ENCODE assay signal across 9 cellular contexts in genomic region chr1:31633117-31633516, GRCh38. TPM values are rescaled to one million over a fixed set of nuclear protein-coding genes. Genes with fewer than 3 reads are reported as not detected.
DNase-seq lines count a peak whose midpoint lies in the region; TF ChIP-seq lines count a peak whose summit lies in the region.
"Had no signal": no experiment of that assay in that cellular context is flagged by ENCODE, and none has a peak within 500 bp of the region (broad histone marks: within the 10 kb centered on the region; RNA-seq: fewer than 3 reads in every experiment).

No MANE protein-coding gene starts in this region.

- intact Hi-C loops in activated T-helper 2 cell treated with anti-CD3 and anti-CD28 coated beads, Interferon-gamma antibody, Interleukin-2, Interleukin-4, amounts not matched to agents 10 μg/mL and 5 μg/mL and 100 μg/mL, durations not matched to agents 14 hours and 24 hours and 36 hours (cut with micrococcal nuclease): no loop called here

- H3K9me3 ChIP-seq in mucosa of rectum (ENCODE audit: control insufficient read depth in 2 of 2, low read length in 2 of 2): no peaks in the 10 kb centered on the region

- peaks cover 15 to 34% of the 10 kb centered on the region in 2 donors for H3K4me1 ChIP-seq in mucosa of rectum (ENCODE audit: control insufficient read depth in 2 of 2, insufficient read depth in 2 of 2, low read length in 2 of 2)

- no peak overlapping the region for H3K27ac Mint-ChIP-seq in activated T-helper 2 cell treated with anti-CD3 and anti-CD28 coated beads, Interferon-gamma antibody, Interleukin-2, Interleukin-4, amounts not matched to agents 10 μg/mL and 5 μg/mL and 100 μg/mL, durations not matched to agents 14 hours and 24 hours and 36 hours

- DNase-seq in DMS53 (lab: John Stamatoyannopoulos, UW) (peak; percentile 76), HFF-Myc (ENCODE audit: extremely low read depth, low read depth) (no peak), middle frontal gyrus (ENCODE audit: extremely low spot score, low spot score) (no peak), 8988T (no peak), NCI-H226 (no peak)
- DNase-seq in activated T-helper 2 cell treated with anti-CD3 and anti-CD28 coated beads, Interferon-gamma antibody, Interleukin-2, Interleukin-4, amounts not matched to agents 10 μg/mL and 5 μg/mL and 100 μg/mL, durations not matched to agents 14 hours and 24 hours and 36 hours (ENCODE audit: low spot score): peak; percentile 18
- DNase-seq in central memory CD4-positive, alpha-beta T cell: no peak

- H3K4me1 Mint-ChIP-seq in activated T-helper 2 cell treated with anti-CD3 and anti-CD28 coated beads, Interferon-gamma antibody, Interleukin-2, Interleukin-4, amounts not matched to agents 10 μg/mL and 5 μg/mL and 100 μg/mL, durations not matched to agents 14 hours and 24 hours and 36 hours (ENCODE audit: low read depth): peaks cover 2% of the 10 kb centered on the region

- H3K27me3 ChIP-seq in mucosa of rectum (ENCODE audit: control insufficient read depth in 2 of 2, insufficient read depth in 2 of 2, low read length in 2 of 2): no peaks in the 10 kb centered on the region

- H3K36me3 Mint-ChIP-seq in activated T-helper 2 cell treated with anti-CD3 and anti-CD28 coated beads, Interferon-gamma antibody, Interleukin-2, Interleukin-4, amounts not matched to agents 10 μg/mL and 5 μg/mL and 100 μg/mL, durations not matched to agents 14 hours and 24 hours and 36 hours (ENCODE audit: low read depth): peaks cover 31% of the 10 kb centered on the region

- TF ChIP-seq CTCF in HFF-Myc (IDR thresholded peaks at IDR 0.05; ENCODE audit: low read depth, low read length, missing control alignments): peak; percentile 65

- H3K27ac ChIP-seq in mucosa of rectum (ENCODE audit: low read depth in 2 of 2, low read length in 2 of 2): peak overlapping the region; percentile 67 to 76

- no peaks in the 10 kb centered on the region for H3K9me3 Mint-ChIP-seq in activated T-helper 2 cell treated with anti-CD3 and anti-CD28 coated beads, Interferon-gamma antibody, Interleukin-2, Interleukin-4, amounts not matched to agents 10 μg/mL and 5 μg/mL and 100 μg/mL, durations not matched to agents 14 hours and 24 hours and 36 hours

- H3K36me3 ChIP-seq in mucosa of rectum (ENCODE audit: control insufficient read depth in 2 of 2, insufficient read depth in 2 of 2, low read length in 2 of 2): peaks cover 42 to 62% of the 10 kb centered on the region in 2 donors

- H3K4me3 ChIP-seq in HFF-Myc (replicated peaks; ENCODE audit: low read depth, low read length): no peak overlapping the region
- no peak overlapping the region for H3K4me3 ChIP-seq in mucosa of rectum (ENCODE audit: low read length in 2 of 2)

- H3K9ac ChIP-seq in mucosa of rectum (ENCODE audit: low read depth in 1 of 2, low read length in 2 of 2): peak overlapping the region; percentile 19 to 39

- H3K4me3 Mint-ChIP-seq in activated T-helper 2 cell treated with anti-CD3 and anti-CD28 coated beads, Interferon-gamma antibody, Interleukin-2, Interleukin-4, amounts not matched to agents 10 μg/mL and 5 μg/mL and 100 μg/mL, durations not matched to agents 14 hours and 24 hours and 36 hours (ENCODE audit: low read depth): no peak overlapping the region

- H3K27me3 Mint-ChIP-seq in activated T-helper 2 cell treated with anti-CD3 and anti-CD28 coated beads, Interferon-gamma antibody, Interleukin-2, Interleukin-4, amounts not matched to agents 10 μg/mL and 5 μg/mL and 100 μg/mL, durations not matched to agents 14 hours and 24 hours and 36 hours (ENCODE audit: low read depth): no peaks in the 10 kb centered on the region

RNA-seq across cellular contexts. Expression of gene PEF1, which starts 11.6 kb away (rescaled TPM):
- total RNA-seq in activated T-helper 2 cell treated with anti-CD3 and anti-CD28 coated beads, Interferon-gamma antibody, Interleukin-2, Interleukin-4, amounts not matched to agents 10 μg/mL and 5 μg/mL and 100 μg/mL, durations not matched to agents 14 hours and 24 hours and 36 hours: 56.5 and 61.5 TPM in 2 replicates

RNA-seq across cellular contexts. Expression of gene HCRTR1, which starts 15.6 kb away (rescaled TPM):
- total RNA-seq in activated T-helper 2 cell treated with anti-CD3 and anti-CD28 coated beads, Interferon-gamma antibody, Interleukin-2, Interleukin-4, amounts not matched to agents 10 μg/mL and 5 μg/mL and 100 μg/mL, durations not matched to agents 14 hours and 24 hours and 36 hours: not detected in 2 replicates
- total RNA-seq: skeletal muscle tissue had no signal

RNA-seq across cellular contexts. Expression of gene TINAGL1, which starts 56.8 kb away (rescaled TPM):
- total RNA-seq in activated T-helper 2 cell treated with anti-CD3 and anti-CD28 coated beads, Interferon-gamma antibody, Interleukin-2, Interleukin-4, amounts not matched to agents 10 μg/mL and 5 μg/mL and 100 μg/mL, durations not matched to agents 14 hours and 24 hours and 36 hours: not detected in 2 replicates

Comparison
In these comparisons a context has a peak if more than half of its experiments do, and no peak if none do; other contexts are left out.
1. DNase-seq: peak in DMS53 (single experiment) and activated T-helper 2 cell treated with anti-CD3 and anti-CD28 coated beads, Interferon-gamma antibody, Interleukin-2, Interleukin-4, amounts not matched to agents 10 μg/mL and 5 μg/mL and 100 μg/mL, durations not matched to agents 14 hours and 24 hours and 36 hours (single experiment); none in HFF-Myc (single experiment), middle frontal gyrus (single experiment), 8988T (single experiment), central memory CD4-positive, alpha-beta T cell (single experiment) and NCI-H226 (single experiment).